8 cellular contexts compared by ENCODE assay signal in the genomic region with DNA sequence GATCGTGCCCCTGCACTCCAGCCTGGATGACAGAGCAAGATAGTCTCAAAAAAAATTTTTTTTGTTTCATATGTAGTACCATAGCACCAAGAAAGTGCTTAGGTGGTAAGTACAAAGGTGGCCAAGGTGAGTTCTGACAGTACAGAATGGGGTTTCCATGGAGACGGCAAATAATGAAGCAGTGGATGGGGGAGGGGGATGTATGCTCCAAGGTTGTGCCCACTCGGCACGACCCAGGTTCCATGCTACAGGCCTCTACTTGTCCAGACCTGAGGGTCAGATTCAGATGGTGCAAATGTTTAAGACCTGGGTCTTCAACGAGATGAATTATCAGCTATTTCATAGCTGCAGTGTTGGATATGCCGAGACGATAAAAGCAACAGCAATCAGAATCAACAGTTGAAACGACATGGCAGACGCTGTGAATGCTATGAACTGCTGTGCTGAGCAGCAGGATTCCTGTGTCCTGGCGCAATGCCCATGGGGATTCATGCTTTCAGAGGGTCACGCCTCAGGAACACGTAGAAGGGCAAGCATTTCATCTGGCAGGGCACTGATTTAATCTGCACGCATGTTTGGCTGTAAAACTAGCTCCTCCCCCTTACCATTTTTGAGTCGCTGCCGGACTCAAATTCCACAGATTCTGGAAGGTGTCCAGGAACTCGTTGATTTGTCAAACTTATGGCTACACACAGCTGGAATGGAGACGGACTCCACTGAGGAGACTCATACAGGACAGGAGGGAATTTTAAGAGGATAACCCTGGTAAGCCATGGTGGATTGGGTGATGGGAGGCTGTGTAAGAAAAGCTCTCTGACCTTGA.
DNase-seq lines count a peak whose midpoint lies in the region; ATAC-seq and TF ChIP-seq lines count a peak whose summit lies in the region.

No MANE protein-coding gene starts in this region.

- H3K4me1 ChIP-seq in GM23248 (ENCODE audit: insufficient read depth) (peaks cover 16% of the 10 kb centered on the region), rectal smooth muscle tissue (ENCODE audit: control insufficient read depth, insufficient read depth, low read length) (no peaks in the 10 kb centered on the region)

- no peak for ATAC-seq in HG03159 (IDR thresholded peaks at IDR 0.05; ENCODE audit: unreplicated experiment)
- no peak for ATAC-seq in HG02623 (IDR thresholded peaks at IDR 0.05; ENCODE audit: unreplicated experiment)
- no peak for ATAC-seq in HG02642 (IDR thresholded peaks at IDR 0.05; ENCODE audit: poor library complexity, unreplicated experiment)

- WGBS in GM23248 (ENCODE audit: low coverage in 1 of 2, low lambda C conversion rate in 2 of 2, missing lambda C conversion rate in 2 of 2), 2 experiments: 12 to 15% methylated on average over 17 of the region's 17 CpGs

- H3F3A ChIP-seq in GM23248 (ENCODE audit: insufficient read depth): peaks cover 12% of the 10 kb centered on the region

- no peaks in the 10 kb centered on the region for H3K9me3 ChIP-seq in GM23248 (ENCODE audit: low read depth)

- no peaks in the 10 kb centered on the region for H3K79me2 ChIP-seq in GM23248 (ENCODE audit: insufficient read depth)

- H3K4me3 ChIP-seq in GM23248 (peak overlapping the region; percentile 30), fibroblast of mammary gland (ENCODE audit: control insufficient read depth, low read depth, low read length) (no peak overlapping the region), rectal smooth muscle tissue (ENCODE audit: low read length) (peak overlapping the region; percentile 48)

- H2AFZ ChIP-seq in GM23248: peak overlapping the region; percentile 65; the same call in 1 of the 2 replicates

- TF ChIP-seq CTCF in fibroblast of mammary gland (conservative IDR thresholded peaks at IDR 0.05; ENCODE audit: control insufficient read depth, insufficient read depth, low read depth, low read length): no peak

- H3K9me2 ChIP-seq in GM23248 (ENCODE audit: insufficient read depth): no peaks in the 10 kb centered on the region

- peak overlapping the region; percentile 66 for H3K9ac ChIP-seq in GM23248
- H3K9ac ChIP-seq in rectal smooth muscle tissue (ENCODE audit: low read length): no peak overlapping the region

- no peaks in the 10 kb centered on the region for H4K20me1 ChIP-seq in GM23248 (ENCODE audit: insufficient read depth)

- DNase-seq in GM23248 (peak; percentile 100), NCI-H82 treated with DMSO at 0.1 percent for 48 hours (lab: John Stamatoyannopoulos, UW; ENCODE audit: unreplicated experiment) (peak; percentile 38), fibroblast of mammary gland (ENCODE audit: low read depth) (peak; percentile 100), C1 segment of cervical spinal cord (lab: John Stamatoyannopoulos, UW) (no peak)

- H3K27me3 ChIP-seq in GM23248 (replicated peaks; ENCODE audit: insufficient read depth) (no peaks in the 10 kb centered on the region), rectal smooth muscle tissue (ENCODE audit: control insufficient read depth, insufficient read depth, low read length) (no peaks in the 10 kb centered on the region)

- H3K27ac ChIP-seq in GM23248: peak overlapping the region; percentile 90
- no peak overlapping the region for H3K27ac ChIP-seq in rectal smooth muscle tissue (ENCODE audit: low read depth, low read length)

- H3K36me3 ChIP-seq in GM23248 (ENCODE audit: low read depth) (no peaks in the 10 kb centered on the region), rectal smooth muscle tissue (ENCODE audit: control insufficient read depth, insufficient read depth, low read length) (no peaks in the 10 kb centered on the region)

- in situ Hi-C loops in GM23248 (cut with MboI): no loop called here

- H3K4me2 ChIP-seq in GM23248 (ENCODE audit: unreplicated experiment): peak overlapping the region; percentile 82

Comparison
In these comparisons a context has a peak if more than half of its experiments do, and no peak if none do; other contexts are left out.
1. DNase-seq: peak in GM23248 (single experiment), NCI-H82 treated with DMSO at 0.1 percent for 48 hours (single experiment) and fibroblast of mammary gland (single experiment); none in C1 segment of cervical spinal cord (0 of 14).